2 cellular contexts compared by ENCODE assay signal in genomic region chr7:6051185-6051584, GRCh38. TPM values are rescaled to one million over a fixed set of nuclear protein-coding genes. Genes with fewer than 3 reads are reported as not detected.
"Had no signal": no experiment of that assay in that cellular context is flagged by ENCODE, and none has a peak within 500 bp of the region (broad histone marks: within the 10 kb centered on the region; RNA-seq: fewer than 3 reads in every experiment).

No MANE protein-coding gene starts in this region.

RNA-seq across cellular contexts. Expression of gene ANKRD61, which starts 20.0 kb away (rescaled TPM):
- total RNA-seq: Peyer's patch, Right ventricle myocardium superior had no signal
